In the genomic region with DNA sequence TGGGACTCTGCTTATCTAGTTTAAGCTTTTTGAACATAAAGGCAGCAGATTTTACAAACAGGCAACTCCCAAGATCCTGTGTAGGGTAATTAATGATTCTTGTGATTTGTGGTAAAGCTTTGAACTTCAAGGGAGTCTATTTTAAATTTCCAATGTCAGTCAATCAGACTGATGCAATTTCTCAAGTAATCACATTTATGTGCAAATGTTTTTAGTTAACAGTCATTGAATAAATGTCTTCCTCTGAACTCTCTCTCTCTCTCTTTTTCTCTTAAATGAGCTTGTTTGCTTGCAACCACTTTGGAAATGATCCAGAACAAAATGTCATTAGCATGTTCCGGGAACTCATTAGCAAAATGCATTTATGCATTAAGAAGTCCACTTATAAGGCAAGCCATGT, we compare ENCODE assay signal across 19 cellular contexts. TPM values are rescaled to one million over a fixed set of nuclear protein-coding genes. Genes with fewer than 3 reads are reported as not detected.
DNase-seq lines count a peak whose midpoint lies in the region; ATAC-seq and TF ChIP-seq lines count a peak whose summit lies in the region.
"Had no signal": no experiment of that assay in that cellular context is flagged by ENCODE, and none has a peak within 500 bp of the region (broad histone marks: within the 10 kb centered on the region; RNA-seq: fewer than 3 reads in every experiment).

No MANE protein-coding gene starts in this region.

- peak; percentile 11 for DNase-seq in NCI-H748 (lab: John Stamatoyannopoulos, UW; ENCODE audit: unreplicated experiment)
- DNase-seq in NCI-H748 treated with DMSO at 0.1 percent for 48 hours (lab: John Stamatoyannopoulos, UW), result no peak
- DNase-seq in NCI-H1105 treated with DMSO at 0.1 percent for 48 hours (lab: John Stamatoyannopoulos, UW), result peak; percentile 14
- peak; percentile 39 for DNase-seq in SK-N-SH
- no peak for DNase-seq in neuronal stem cell (ENCODE audit: low spot score)
- DNase-seq in uterus, result no peak
- DNase-seq: ACHN; CD4-positive, alpha-beta T cell; DMS53; NCI-H1417 treated with DMSO at 0.1 percent for 48 hours; NCI-H2081 treated with DMSO at 0.1 percent for 48 hours; NCI-H510A treated with DMSO at 0.1 percent for 48 hours; PC-9; RPMI8226; SHP77 had no signal

- H3K9ac ChIP-seq in SK-N-SH (no peak overlapping the region), neuronal stem cell (ENCODE audit: low read depth, low read length, poor library complexity) (no peak overlapping the region)
- H3K9ac ChIP-seq: BLaER1 had no signal

- WGBS in SK-N-SH (ENCODE audit: low lambda C conversion rate), result 10% methylated on average over 1 of the region's 1 CpG
- WGBS in neuronal stem cell (ENCODE audit: extremely low coverage in 2 of 2, insufficient read length in 2 of 2, insufficient replicate concordance in 1 of 2), 2 donors, result no CpG with 5 or more reads among the region's 1 CpG

- H3K4me2 ChIP-seq in SK-N-SH (no peak overlapping the region), neuronal stem cell (ENCODE audit: insufficient read depth, low read length, poor library complexity, severe bottlenecking) (no peak overlapping the region)
- H3K4me2 ChIP-seq: BLaER1, PC-9 had no signal

- H2BK120ac ChIP-seq in neuronal stem cell (ENCODE audit: low read depth, low read length), result no peak overlapping the region

- POLR2A ChIA-PET in SK-N-SH (lab: Yijun Ruan, JAX), result interaction anchor here (0.6 kb wide), 1 partner anchor 31 kb away, joined by 3 read pairs; no protein-coding TSS in a partner anchor

- intact Hi-C loops in uterus (cut with DNase I; ENCODE audit: low total_unique reads), result no loop called here

- no peak overlapping the region for H2BK12ac ChIP-seq in neuronal stem cell (ENCODE audit: low read length)

- no peak overlapping the region for H2BK15ac ChIP-seq in neuronal stem cell (ENCODE audit: low read length)

- peak in 1 of 2 experiments; percentile 49; a peak in 1 of 4 replicates for TF ChIP-seq EP300 in SK-N-SH (IDR thresholded peaks at IDR 0.05; ENCODE audit: borderline replicate concordance in 1 of 2, low read depth in 1 of 2, low read length in 1 of 2)

- H3K9me2 ChIP-seq in SK-N-SH, result no peaks in the 10 kb centered on the region

- no peaks in the 10 kb centered on the region for H3K79me1 ChIP-seq in neuronal stem cell (ENCODE audit: low read depth, low read length)

- H3K9me3 ChIP-seq in SK-N-SH (no peaks in the 10 kb centered on the region), neuronal stem cell (replicated peaks in 1 of 2; ENCODE audit: control insufficient read depth in 2 of 2, insufficient read depth in 1 of 2, low read depth in 1 of 2, low read length in 2 of 2) (no peaks in the 10 kb centered on the region), uterus (no peaks in the 10 kb centered on the region)
- H3K9me3 ChIP-seq: BLaER1 had no signal

- H3K18ac ChIP-seq in neuronal stem cell (ENCODE audit: low read length), result no peak overlapping the region

- no peak for TF ChIP-seq POLR2A in uterus (IDR thresholded peaks at IDR 0.05)

- no peaks in the 10 kb centered on the region for H3K79me2 ChIP-seq in SK-N-SH (ENCODE audit: insufficient read depth)

- no peak overlapping the region for H4K91ac ChIP-seq in neuronal stem cell (ENCODE audit: low read depth, low read length, poor library complexity)

- TF ChIP-seq RAD21 in SK-N-SH (IDR thresholded peaks at IDR 0.05; ENCODE audit: low read length), result peak; percentile 4; the same call in 1 of the 2 replicates

- peaks cover 0 to 13% of the 10 kb centered on the region in 2 experiments; a peak in 2 of 4 replicates for H3K4me1 ChIP-seq in SK-N-SH (ENCODE audit: control insufficient read depth in 1 of 2, insufficient read depth in 2 of 2, low read depth in 1 of 2, low read length in 1 of 2)
- no peaks in the 10 kb centered on the region for H3K4me1 ChIP-seq in neuronal stem cell (ENCODE audit: control insufficient read depth in 2 of 2, insufficient read depth in 1 of 2, low read depth in 1 of 2, low read length in 2 of 2)
- no peaks in the 10 kb centered on the region for H3K4me1 ChIP-seq in uterus

- TF ChIP-seq CTCF in SK-N-SH (IDR thresholded peaks at IDR 0.05), result no peak
- TF ChIP-seq CTCF in uterus (IDR thresholded peaks at IDR 0.05), result no peak

- H4K8ac ChIP-seq in neuronal stem cell (ENCODE audit: low read depth, low read length), result no peak overlapping the region

- H2BK5ac ChIP-seq in neuronal stem cell (ENCODE audit: low read length), result no peak overlapping the region

- CTCF ChIA-PET in SK-N-SH (lab: Yijun Ruan, JAX), result interaction anchor here (0.6 to 1.3 kb wide), 5 partner anchors 12 to 1306 kb away, joined by 3 to 4 read pairs (median 3); no protein-coding TSS in a partner anchor

- H3K23ac ChIP-seq in neuronal stem cell (ENCODE audit: low read depth, low read length, poor library complexity), result no peak overlapping the region

- ATAC-seq in GM18867 (IDR thresholded peaks at IDR 0.05; ENCODE audit: unreplicated experiment), result no peak

- H2AK5ac ChIP-seq in neuronal stem cell (ENCODE audit: low read depth, low read length), result no peak overlapping the region

- H2AFZ ChIP-seq in SK-N-SH (ENCODE audit: low read depth), result 0 out of 2 replicates have a peak overlapping the region, but pooled peaks have one; percentile 35
- no peak overlapping the region for H2AFZ ChIP-seq in neuronal stem cell (ENCODE audit: low read length)
- H2AFZ ChIP-seq: PC-9 had no signal

- no peaks in the 10 kb centered on the region for H4K20me1 ChIP-seq in SK-N-SH (ENCODE audit: insufficient read depth)
- H4K20me1 ChIP-seq: BLaER1 had no signal

- peak overlapping the region in 1 of 2 experiments; percentile 91; a peak in 2 of 4 replicates for H3K27ac ChIP-seq in SK-N-SH (ENCODE audit: low read depth in 2 of 2, low read length in 1 of 2)
- no peak overlapping the region for H3K27ac ChIP-seq in neuronal stem cell (replicated peaks; ENCODE audit: low read length)
- no peak overlapping the region for H3K27ac ChIP-seq in uterus
- H3K27ac ChIP-seq: BLaER1, PC-9 had no signal

- H3K4ac ChIP-seq in neuronal stem cell (ENCODE audit: low read length), result no peak overlapping the region

- no peaks in the 10 kb centered on the region for H3F3A ChIP-seq in SK-N-SH (replicated peaks; ENCODE audit: insufficient read depth)

- H3K4me3 ChIP-seq in SK-N-SH (ENCODE audit: low read depth in 2 of 2, low read length in 1 of 2) (no peak overlapping the region), neuronal stem cell (ENCODE audit: low read length in 2 of 2) (no peak overlapping the region), uterus (no peak overlapping the region)
- H3K4me3 ChIP-seq: BLaER1, PC-9 had no signal

- H3K14ac ChIP-seq in neuronal stem cell (ENCODE audit: low read length), result no peak overlapping the region

- no peaks in the 10 kb centered on the region for H3K27me3 ChIP-seq in SK-N-SH (ENCODE audit: insufficient read depth)
- H3K27me3 ChIP-seq in neuronal stem cell (ENCODE audit: control insufficient read depth in 3 of 3, insufficient read depth in 3 of 3, low read depth in 1 of 3, low read length in 3 of 3), result no peaks in the 10 kb centered on the region
- no peaks in the 10 kb centered on the region for H3K27me3 ChIP-seq in uterus
- H3K27me3 ChIP-seq: BLaER1 had no signal

- H3K36me3 ChIP-seq in SK-N-SH (replicated peaks in 1 of 2; ENCODE audit: control insufficient read depth in 1 of 2, insufficient read depth in 2 of 2, low read length in 1 of 2), result no peaks in the 10 kb centered on the region
- no peaks in the 10 kb centered on the region for H3K36me3 ChIP-seq in neuronal stem cell (replicated peaks in 1 of 2; ENCODE audit: control insufficient read depth in 2 of 2, insufficient read depth in 2 of 2, low read length in 2 of 2)
- H3K36me3 ChIP-seq in uterus, result no peaks in the 10 kb centered on the region
- H3K36me3 ChIP-seq: BLaER1 had no signal

TF ChIP-seq in SK-N-SH, 30 proteins besides CTCF, POLR2A, EP300 and RAD21:
- TF ChIP-seq GABPA (IDR thresholded peaks at IDR 0.05; ENCODE audit: low read depth) (no peak), RCOR1 (IDR thresholded peaks at IDR 0.05; ENCODE audit: low read length) (peak; percentile 3; the same call in 1 of the 2 replicates), NFIC (IDR thresholded peaks at IDR 0.05; ENCODE audit: borderline replicate concordance) (0 out of 2 replicates have a peak, but pooled peaks have one; percentile 35), SMC3 (IDR thresholded peaks at IDR 0.05; ENCODE audit: low read depth, low read length) (no peak), TEAD4 (IDR thresholded peaks at IDR 0.05; ENCODE audit: borderline replicate concordance, insufficient read depth) (no peak)
- TF ChIP-seq, protein P1, sequence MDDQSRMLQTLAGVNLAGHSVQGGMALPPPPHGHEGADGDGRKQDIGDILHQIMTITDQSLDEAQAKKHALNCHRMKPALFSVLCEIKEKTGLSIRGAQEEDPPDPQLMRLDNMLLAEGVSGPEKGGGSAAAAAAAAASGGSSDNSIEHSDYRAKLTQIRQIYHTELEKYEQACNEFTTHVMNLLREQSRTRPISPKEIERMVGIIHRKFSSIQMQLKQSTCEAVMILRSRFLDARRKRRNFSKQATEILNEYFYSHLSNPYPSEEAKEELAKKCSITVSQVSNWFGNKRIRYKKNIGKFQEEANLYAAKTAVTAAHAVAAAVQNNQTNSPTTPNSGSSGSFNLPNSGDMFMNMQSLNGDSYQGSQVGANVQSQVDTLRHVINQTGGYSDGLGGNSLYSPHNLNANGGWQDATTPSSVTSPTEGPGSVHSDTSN (IDR thresholded peaks at IDR 0.05), result no peak

RNA-seq across cellular contexts. Expression of gene NYAP2, which starts 31.9 kb away (rescaled TPM):
- polyA plus RNA-seq in SK-N-SH (2012; rRNA removed), result not detected in 2 replicates
- polyA plus RNA-seq in SK-N-SH (2012; cell fraction: cytosol; rRNA removed), result 0.01 TPM in 2 replicates
- polyA plus RNA-seq in SK-N-SH (2012; cell fraction: nucleus; rRNA removed), result 0.01 TPM in 1 of 2 replicates, not detected in the other
- not detected for polyA plus RNA-seq in neuronal stem cell (2013, experiment 1 of 2)
- not detected for polyA plus RNA-seq in neuronal stem cell (2013, experiment 2 of 2)
- under 1 TPM in 1 of 4 donors, not detected in 3; 0.14 TPM for total RNA-seq in uterus
- total RNA-seq: CD4-positive, alpha-beta T cell; T-helper 2 cell treated with Interferon-gamma antibody and Interleukin-4, amounts not matched to agents 100 ng/mL and 5 ng/mL, for 36 hours had no signal
- polyA plus RNA-seq: IgD-negative memory B cell had no signal

Comparison
In these comparisons a context has a peak if more than half of its experiments do, and no peak if none do; other contexts are left out.
1. DNase-seq: peak in NCI-H748 (single experiment), NCI-H1105 treated with DMSO at 0.1 percent for 48 hours (single experiment) and SK-N-SH (single experiment); none in NCI-H748 treated with DMSO at 0.1 percent for 48 hours (single experiment), neuronal stem cell (single experiment) and uterus (0 of 2).